17 cellular contexts compared by ENCODE assay signal in the genomic region with DNA sequence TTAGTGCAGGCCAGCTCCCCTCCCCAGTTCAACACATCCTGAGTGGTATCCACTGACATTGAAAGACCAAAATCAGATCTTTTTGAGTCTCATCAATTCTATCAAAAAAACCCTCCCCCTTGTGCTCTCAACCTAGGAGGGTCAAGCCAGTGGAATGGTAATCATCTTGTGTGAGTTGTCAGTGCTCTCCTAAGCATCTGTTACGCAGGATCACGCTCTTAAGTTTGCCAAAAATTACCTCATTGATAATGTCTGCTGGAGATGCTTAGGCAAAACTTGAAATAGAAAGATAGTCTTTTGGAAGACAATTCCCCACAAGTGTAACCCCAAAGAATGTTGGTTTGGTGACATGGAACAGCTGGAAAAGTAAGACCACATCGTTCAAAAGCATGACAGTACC.
DNase-seq lines count a peak whose midpoint lies in the region; ATAC-seq, FAIRE-seq and TF ChIP-seq lines count a peak whose summit lies in the region.
"Had no signal": no experiment of that assay in that cellular context is flagged by ENCODE, and none has a peak within 500 bp of the region (broad histone marks: within the 10 kb centered on the region; RNA-seq: fewer than 3 reads in every experiment).

No MANE protein-coding gene starts in this region.

- H3K9me2 ChIP-seq in OCI-LY7 (ENCODE audit: insufficient read depth, low read length) = no peaks in the 10 kb centered on the region

- H3K9me3 ChIP-seq in astrocyte (ENCODE audit: insufficient read depth, low read depth, low read length) (no peaks in the 10 kb centered on the region), OCI-LY7 (ENCODE audit: low read length) (peaks cover 9% of the 10 kb centered on the region; the same call in 1 of the 2 replicates)

- H3K36me3 Mint-ChIP-seq in astrocyte (ENCODE audit: low read depth, unreplicated experiment) (no peaks in the 10 kb centered on the region), natural killer cell (no peaks in the 10 kb centered on the region)

- no peak for FAIRE-seq in astrocyte (lab: Jason Lieb, UNC)
- FAIRE-seq: frontal cortex, H54 had no signal

- H3K4me3 Mint-ChIP-seq in astrocyte (ENCODE audit: unreplicated experiment) (no peak overlapping the region), natural killer cell (peak overlapping the region; percentile 15)
- H3K4me3 Mint-ChIP-seq: activated B cell treated with CpG ODN at 0.5 μM for 24 hours, nephron progenitor cell had no signal

- H3K9ac ChIP-seq in astrocyte (ENCODE audit: low read length) = no peak overlapping the region

- H3K9me3 Mint-ChIP-seq in astrocyte (ENCODE audit: unreplicated experiment) (peaks cover 6% of the 10 kb centered on the region), natural killer cell (no peaks in the 10 kb centered on the region)
- H3K9me3 Mint-ChIP-seq: activated B cell treated with CpG ODN at 0.5 μM for 24 hours had no signal

- TF ChIP-seq CTCF in astrocyte (IDR thresholded peaks at IDR 0.05; ENCODE audit: insufficient read depth, low read depth, low read length) (no peak), natural killer cell (IDR thresholded peaks at IDR 0.05) (no peak), OCI-LY7 (conservative IDR thresholded peaks at IDR 0.05; ENCODE audit: low read length) (no peak)

- DNase-seq in DMS 273 (lab: John Stamatoyannopoulos, UW; ENCODE audit: unreplicated experiment) (peak; percentile 80), NCI-H1694 treated with DMSO at 0.1 percent for 48 hours (lab: John Stamatoyannopoulos, UW) (peak; percentile 93), astrocyte (ENCODE audit: low read depth) (no peak), natural killer cell (no peak), OCI-LY7 (ENCODE audit: low spot score) (no peak), NCI-H2227 treated with DMSO at 0.1 percent for 48 hours (lab: John Stamatoyannopoulos, UW) (no peak), NCI-H1417 (lab: John Stamatoyannopoulos, UW) (no peak)
- DNase-seq: activated B cell treated with CpG ODN at 0.5 μM for 24 hours, DND-41, Kasumi-1, NCI-H187 treated with DMSO at 0.1 percent for 48 hours, nephron progenitor cell, PC-3 had no signal

- H3K27ac Mint-ChIP-seq in astrocyte (ENCODE audit: unreplicated experiment) (peak overlapping the region; percentile 20), natural killer cell (peak overlapping the region in 1 of 2 donors; percentile 25)
- H3K27ac Mint-ChIP-seq: activated B cell treated with CpG ODN at 0.5 μM for 24 hours, nephron progenitor cell had no signal

- no TSS peak for BruUV-seq in OCI-LY7 (replicated peaks; lab: Mats Ljungman, UMichigan)

- H3K36me3 ChIP-seq in astrocyte (ENCODE audit: insufficient read depth, low read length) (no peaks in the 10 kb centered on the region), OCI-LY7 (ENCODE audit: insufficient read depth, low read length) (no peaks in the 10 kb centered on the region)

- no peaks in the 10 kb centered on the region for H3K4me1 Mint-ChIP-seq in astrocyte (ENCODE audit: low read depth, unreplicated experiment)
- peaks cover 19 to 28% of the 10 kb centered on the region in 2 donors for H3K4me1 Mint-ChIP-seq in natural killer cell
- H3K4me1 Mint-ChIP-seq: activated B cell treated with CpG ODN at 0.5 μM for 24 hours had no signal

- CTCF ChIA-PET in OCI-LY7 (lab: Charles Lee; ENCODE audit: unreplicated experiment) = interaction anchor here (1.6 kb wide), 1 partner anchor 103 kb away, joined by 11 read pairs; no protein-coding TSS in a partner anchor

- no peaks in the 10 kb centered on the region for H3K27me3 ChIP-seq in astrocyte (ENCODE audit: insufficient read depth, low read length)

- H2AFZ ChIP-seq in astrocyte (ENCODE audit: low read depth, low read length) (no peak overlapping the region), OCI-LY7 (ENCODE audit: low read length) (no peak overlapping the region)

- H3K4me2 ChIP-seq in astrocyte (ENCODE audit: low read length) (no peak overlapping the region), OCI-LY7 (ENCODE audit: low read length) (no peak overlapping the region)

- H3K27ac ChIP-seq in astrocyte (ENCODE audit: low read depth, low read length) = no peak overlapping the region
- no peak overlapping the region for H3K27ac ChIP-seq in OCI-LY7 (ENCODE audit: low read depth, low read length, poor library complexity, severe bottlenecking)
- H3K27ac ChIP-seq: C4-2B had no signal

- intact Hi-C loops in natural killer cell (cut with micrococcal nuclease) = no loop called here
- intact Hi-C loops in OCI-LY7 (cut with micrococcal nuclease; ENCODE audit: unreplicated experiment) = no loop called here

- no peaks in the 10 kb centered on the region for H3K79me2 ChIP-seq in astrocyte (ENCODE audit: insufficient read depth, low read length)
- no peaks in the 10 kb centered on the region for H3K79me2 ChIP-seq in OCI-LY7 (ENCODE audit: insufficient read depth, low read depth, low read length)

- POLR2A ChIA-PET in OCI-LY7 (lab: Charles Lee) = interaction anchor here (0.5 to 1.1 kb wide), 5 partner anchors 10 to 1011 kb away, joined by 3 to 8 read pairs (median 3); no protein-coding TSS in a partner anchor

- H3K4me1 ChIP-seq in astrocyte (ENCODE audit: insufficient read depth, low read length) (no peaks in the 10 kb centered on the region), OCI-LY7 (ENCODE audit: insufficient read depth, low read length, poor library complexity, severe bottlenecking) (peaks cover 17% of the 10 kb centered on the region)

- no peaks in the 10 kb centered on the region for H4K20me1 ChIP-seq in astrocyte (ENCODE audit: insufficient read depth, low read length)
- no peaks in the 10 kb centered on the region for H4K20me1 ChIP-seq in OCI-LY7 (ENCODE audit: insufficient read depth, low read length)

- H3K27me3 Mint-ChIP-seq in astrocyte (ENCODE audit: low read depth, unreplicated experiment) (peaks cover 4% of the 10 kb centered on the region), natural killer cell (ENCODE audit: low read depth in 2 of 2) (peaks cover 0 to 9% of the 10 kb centered on the region in 2 donors)

- no peak for ATAC-seq in natural killer cell

- H3K4me3 ChIP-seq in astrocyte (ENCODE audit: insufficient read depth, low read depth, low read length) (no peak overlapping the region), OCI-LY7 (ENCODE audit: low read depth, low read length, poor library complexity, severe bottlenecking) (no peak overlapping the region)
- H3K4me3 ChIP-seq: lung had no signal

Comparison
In these comparisons a context has a peak if more than half of its experiments do, and no peak if none do; other contexts are left out.
1. DNase-seq: peak in DMS 273 (single experiment) and NCI-H1694 treated with DMSO at 0.1 percent for 48 hours (single experiment); none in astrocyte (single experiment), natural killer cell (single experiment), OCI-LY7 (single experiment), NCI-H2227 treated with DMSO at 0.1 percent for 48 hours (single experiment) and NCI-H1417 (0 of 3).